In the genomic region with DNA sequence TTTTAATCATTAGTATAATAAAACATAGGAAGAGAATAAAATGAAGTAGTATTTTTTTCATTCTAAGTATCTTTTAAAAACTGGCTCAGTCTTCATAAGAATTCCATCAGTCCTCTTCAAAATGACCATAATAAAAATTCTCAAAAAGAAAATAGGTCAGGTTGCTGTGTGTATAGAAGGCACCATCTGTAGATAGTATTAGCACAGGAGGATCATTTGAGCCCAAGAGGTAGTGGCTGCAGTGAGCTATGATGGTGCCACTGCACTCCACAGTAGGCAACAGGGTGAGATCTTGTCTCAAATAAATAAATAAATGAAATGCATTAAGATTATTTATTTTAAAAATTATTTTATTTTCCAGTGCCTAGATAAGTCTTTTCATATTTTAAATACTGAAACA, we compare ENCODE assay signal across 18 cellular contexts.
DNase-seq lines count a peak whose midpoint lies in the region; ATAC-seq lines count a peak whose summit lies in the region.
"Had no signal": no experiment of that assay in that cellular context is flagged by ENCODE, and none has a peak within 500 bp of the region (broad histone marks: within the 10 kb centered on the region; RNA-seq: fewer than 3 reads in every experiment).

No MANE protein-coding gene starts in this region.

- ATAC-seq in HG02642 (IDR thresholded peaks at IDR 0.05; ENCODE audit: poor library complexity, unreplicated experiment), result no peak

- peak; percentile 1 for DNase-seq in NCI-H82 (lab: John Stamatoyannopoulos, UW)
- no peak for DNase-seq in NCI-H82 treated with DMSO at 0.1 percent for 48 hours (lab: John Stamatoyannopoulos, UW; ENCODE audit: unreplicated experiment)
- peak; percentile 59 for DNase-seq in cerebellar cortex (ENCODE audit: low spot score)
- no peak for DNase-seq in dedifferentiated amniotic fluid mesenchymal stem cell (ENCODE audit: extremely low spot score)
- DNase-seq: ACHN; BE2C; CD4-positive, alpha-beta memory T cell; CD4-positive, CD25-positive, alpha-beta regulatory T cell; CD8-positive, alpha-beta memory T cell; COR-L47; DMS 273 treated with DMSO at 0.1 percent for 48 hours; DMS153; DMS53; DMS79; DND-41; EL; GF-D8 had no signal

Comparison
In these comparisons a context has a peak if more than half of its experiments do, and no peak if none do; other contexts are left out.
1. DNase-seq: peak in NCI-H82 (single experiment) and cerebellar cortex (single experiment); none in NCI-H82 treated with DMSO at 0.1 percent for 48 hours (single experiment) and dedifferentiated amniotic fluid mesenchymal stem cell (single experiment).